8 cellular contexts compared by ENCODE assay signal in the genomic region with DNA sequence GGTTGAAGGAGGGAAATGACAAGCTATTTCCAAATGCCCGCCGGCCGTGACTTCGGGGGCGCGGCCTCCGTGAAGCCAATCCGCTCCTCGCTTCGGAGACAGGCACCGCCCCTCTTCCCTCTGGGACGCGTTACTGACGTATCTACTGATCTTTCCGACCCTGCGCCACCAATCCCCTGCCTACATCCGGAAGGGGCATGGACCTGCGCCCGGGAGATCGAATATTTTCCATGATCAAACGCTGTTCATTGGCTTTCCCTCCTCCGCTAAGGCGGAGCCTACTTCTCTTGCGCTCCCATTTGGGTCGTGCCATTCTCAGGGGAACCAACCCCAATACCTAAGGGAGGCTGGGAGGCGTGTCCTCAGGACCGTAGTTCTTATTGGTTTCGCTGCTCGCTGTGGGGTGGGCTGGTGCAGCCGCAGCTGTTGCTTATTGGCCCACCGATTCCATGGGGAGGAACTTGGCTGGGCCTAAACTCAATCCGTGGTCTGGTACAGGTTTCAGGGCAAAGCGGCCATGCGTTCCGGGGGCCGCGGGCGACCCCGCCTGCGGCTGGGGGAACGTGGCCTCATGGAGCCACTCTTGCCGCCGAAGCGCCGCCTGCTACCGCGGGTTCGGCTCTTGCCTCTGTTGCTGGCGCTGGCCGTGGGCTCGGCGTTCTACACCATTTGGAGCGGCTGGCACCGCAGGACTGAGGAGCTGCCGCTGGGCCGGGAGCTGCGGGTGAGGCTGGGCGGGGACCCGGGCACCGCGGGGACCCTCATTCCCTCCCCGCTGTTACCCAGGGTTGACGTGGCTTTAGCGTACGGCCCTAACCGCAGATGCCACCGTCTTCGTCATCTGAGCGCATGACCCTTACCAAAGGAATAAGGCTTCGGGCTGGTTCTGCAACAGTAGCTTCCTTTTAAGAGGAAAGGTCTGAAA. TPM values are rescaled to one million over a fixed set of nuclear protein-coding genes. Genes with fewer than 3 reads are reported as not detected.
DNase-seq lines count a peak whose midpoint lies in the region; ATAC-seq and TF ChIP-seq lines count a peak whose summit lies in the region.

QPCTL (plus strand) TSS at position 480 of the 925 bp plus-strand sequence; CDS start at position 518, 38 bp downstream.

- peak within 1 kb of the TSS; percentile 92 to 94 for H3K9ac ChIP-seq in duodenal mucosa (ENCODE audit: low read depth in 1 of 2, low read length in 2 of 2)

- H3K9me3 Mint-ChIP-seq in activated CD4-positive, alpha-beta memory T cell treated with anti-CD3 and anti-CD28 coated beads, Interleukin-2, amount 10 ng/mL, durations not matched to agents 7 days and 5 days, result no peaks in the 10 kb centered on the region

- WGBS in right lobe of liver (ENCODE audit: insufficient coverage, low coverage, low lambda C conversion rate, missing lambda C conversion rate), result under 1% methylated on average over 18 of the region's 70 CpGs

- H3K9me3 ChIP-seq in duodenal mucosa (ENCODE audit: control insufficient read depth in 1 of 2, low read length in 2 of 2), result no peaks in the 10 kb centered on the region
- no peaks in the 10 kb centered on the region for H3K9me3 ChIP-seq in right lobe of liver

- H3K36me3 Mint-ChIP-seq in activated CD4-positive, alpha-beta memory T cell treated with anti-CD3 and anti-CD28 coated beads, Interleukin-2, amount 10 ng/mL, durations not matched to agents 7 days and 5 days (ENCODE audit: low read depth), result peaks cover 30% of the 10 kb centered on the region

- no peak for TF ChIP-seq CTCF in right lobe of liver (IDR thresholded peaks at IDR 0.05)

- peak within 1 kb of the TSS; percentile 90 for H3K4me3 Mint-ChIP-seq in activated CD4-positive, alpha-beta memory T cell treated with anti-CD3 and anti-CD28 coated beads, Interleukin-2, amount 10 ng/mL, durations not matched to agents 7 days and 5 days

- CTCF ChIA-PET in activated CD4-positive, alpha-beta memory T cell treated with anti-CD3 and anti-CD28 coated beads, Interleukin-2, amount 10 ng/mL, durations not matched to agents 7 days and 5 days (lab: Charles Lee), result interaction anchor here (0.6 to 9.2 kb wide), 29 partner anchors 8 to 965 kb away, joined by 3 to 106 read pairs (median 4); partner anchors contain the start of genes EML2, FBXO46, FOXA3 and OPA3

- peak; percentile 85 for TF ChIP-seq POLR2A in right lobe of liver (IDR thresholded peaks at IDR 0.05)

- ATAC-seq in GM19438 (IDR thresholded peaks at IDR 0.05; ENCODE audit: low read depth, unreplicated experiment), result peak; percentile 79
- ATAC-seq in HG03575 (IDR thresholded peaks at IDR 0.05; ENCODE audit: extremely low read depth, insufficient number of reproducible peaks, low FRiP score, unreplicated experiment), result peak; percentile 72
- peak; percentile 92 to 96 (median 92) for ATAC-seq in right lobe of liver

- peaks cover 29% of the 10 kb centered on the region for H3K4me1 Mint-ChIP-seq in activated CD4-positive, alpha-beta memory T cell treated with anti-CD3 and anti-CD28 coated beads, Interleukin-2, amount 10 ng/mL, durations not matched to agents 7 days and 5 days

- POLR2A ChIA-PET in activated CD4-positive, alpha-beta memory T cell treated with anti-CD3 and anti-CD28 coated beads, Interleukin-2, amount 10 ng/mL, durations not matched to agents 7 days and 5 days (lab: Charles Lee), result interaction anchor here (0.6 to 4.8 kb wide), 24 partner anchors 10 to 303 kb away, joined by 3 to 31 read pairs (median 4); partner anchors contain the start of genes CCDC61, FBXO46, OPA3 and SIX5

- H3K36me3 ChIP-seq in duodenal mucosa (ENCODE audit: control insufficient read depth in 1 of 2, insufficient read depth in 2 of 2, low read length in 2 of 2) (peaks cover 10 to 24% of the 10 kb centered on the region in 2 donors), right lobe of liver (peaks cover 0 to 9% (median 5%) of the 10 kb centered on the region in 4 donors)

- intact Hi-C loops in right lobe of liver (cut with DNase I), result no loop called here

- peak within 1 kb of the TSS; percentile 89 for H3K27ac Mint-ChIP-seq in activated CD4-positive, alpha-beta memory T cell treated with anti-CD3 and anti-CD28 coated beads, Interleukin-2, amount 10 ng/mL, durations not matched to agents 7 days and 5 days

- H3K27me3 Mint-ChIP-seq in activated CD4-positive, alpha-beta memory T cell treated with anti-CD3 and anti-CD28 coated beads, Interleukin-2, amount 10 ng/mL, durations not matched to agents 7 days and 5 days, result no peaks in the 10 kb centered on the region

- H3K27ac ChIP-seq in duodenal mucosa (ENCODE audit: low read depth, low read length) (peak within 1 kb of the TSS; percentile 87), right lobe of liver (peak within 1 kb of the TSS; percentile 64 to 93 (median 82))

- H3K4me3 ChIP-seq in duodenal mucosa (ENCODE audit: low read depth in 1 of 2, low read length in 2 of 2), result peak within 1 kb of the TSS; percentile 94 to 95
- H3K4me3 ChIP-seq in right lobe of liver, result peak within 1 kb of the TSS; percentile 70 to 95 (median 85)

- peaks cover 5 to 16% of the 10 kb centered on the region in 2 donors for H3K4me1 ChIP-seq in duodenal mucosa (ENCODE audit: control insufficient read depth in 1 of 2, insufficient read depth in 2 of 2, low read length in 2 of 2)
- peaks cover 0 to 13% (median 6%) of the 10 kb centered on the region in 4 donors for H3K4me1 ChIP-seq in right lobe of liver

- H3K27me3 ChIP-seq in duodenal mucosa (ENCODE audit: control insufficient read depth in 1 of 2, insufficient read depth in 2 of 2, low read length in 2 of 2) (no peaks in the 10 kb centered on the region), right lobe of liver (no peaks in the 10 kb centered on the region)

- DNase-seq in CD1c-positive myeloid dendritic cell (ENCODE audit: extremely low spot score), result peak; percentile 99
- peak; percentile 99 for DNase-seq in NCI-H82 treated with DMSO at 0.1 percent for 48 hours (lab: John Stamatoyannopoulos, UW; ENCODE audit: unreplicated experiment)
- peak; percentile 98 for DNase-seq in activated CD4-positive, alpha-beta memory T cell treated with anti-CD3 and anti-CD28 coated beads, Interleukin-2, amount 10 ng/mL, durations not matched to agents 7 days and 5 days
- peak; percentile 97 to 99 (median 99) for DNase-seq in right lobe of liver
- DNase-seq in stimulated activated CD4-positive, alpha-beta T cell treated with anti-CD3 and anti-CD28 coated beads, Interleukin-4, amount 100 ng/mL, for 4 hours, result peak; percentile 92 to 98

RNA-seq across cellular contexts. Expression of gene QPCTL, which starts in this region (rescaled TPM):
- total RNA-seq in activated CD4-positive, alpha-beta memory T cell treated with anti-CD3 and anti-CD28 coated beads, Interleukin-2, amount 10 ng/mL, durations not matched to agents 7 days and 5 days, result 10 to 100 TPM in 1 of 2 experiments, 1 to 10 TPM in 1; 9.1 to 11.9 TPM
- 1 to 10 TPM; 4.4 to 6.9 (median 5.9) TPM for total RNA-seq in right lobe of liver

Comparison
In these comparisons a context has a peak if more than half of its experiments do, and no peak if none do; other contexts are left out.
1. Peak in every context shown above with its lines: DNase-seq, ATAC-seq, H3K4me3 ChIP-seq and H3K27ac ChIP-seq.